Comparison of ENCODE assay signal across 9 cellular contexts in genomic region chr2:45691152-45691551, GRCh38. TPM values are rescaled to one million over a fixed set of nuclear protein-coding genes. Genes with fewer than 3 reads are reported as not detected.
DNase-seq lines count a peak whose midpoint lies in the region; ATAC-seq and TF ChIP-seq lines count a peak whose summit lies in the region.
"Had no signal": no experiment of that assay in that cellular context is flagged by ENCODE, and none has a peak within 500 bp of the region (broad histone marks: within the 10 kb centered on the region; RNA-seq: fewer than 3 reads in every experiment).

No MANE protein-coding gene starts in this region.

- H3K4me3 ChIP-seq in OCI-LY1 (ENCODE audit: low read depth, low read length, poor library complexity, severe bottlenecking) = peak overlapping the region; percentile 10
- peak overlapping the region; percentile 17 to 44 (median 18) for H3K4me3 ChIP-seq in skeletal muscle tissue (ENCODE audit: low read length in 3 of 3)
- no peak overlapping the region for H3K4me3 ChIP-seq in effector memory CD4-positive, alpha-beta T cell (ENCODE audit: insufficient read depth, low read depth, low read length, poor library complexity, severe bottlenecking)

- H3K9ac ChIP-seq in OCI-LY1 (ENCODE audit: low read length) = peak overlapping the region; percentile 36
- peak overlapping the region; percentile 62 to 69 (median 65) for H3K9ac ChIP-seq in skeletal muscle tissue (ENCODE audit: low read depth in 1 of 3, low read length in 3 of 3)

- no peaks in the 10 kb centered on the region for H4K20me1 ChIP-seq in OCI-LY1 (ENCODE audit: insufficient read depth, low read length)

- H3K9me2 ChIP-seq in OCI-LY1 (ENCODE audit: low read depth, low read length) = no peaks in the 10 kb centered on the region

- peaks cover 58% of the 10 kb centered on the region for H3K79me2 ChIP-seq in OCI-LY1 (ENCODE audit: insufficient read depth, low read length)

- peak overlapping the region; percentile 60 for H3K4me2 ChIP-seq in OCI-LY1 (ENCODE audit: low read length)

- no peaks in the 10 kb centered on the region for H3F3A ChIP-seq in OCI-LY1 (ENCODE audit: insufficient read depth, low read length)

- ATAC-seq in GM19025 (IDR thresholded peaks at IDR 0.05; ENCODE audit: low read depth, unreplicated experiment) (peak; percentile 64), HG02763 (IDR thresholded peaks at IDR 0.05; ENCODE audit: unreplicated experiment) (peak; percentile 37)

- no peak overlapping the region for H2AFZ ChIP-seq in OCI-LY1 (ENCODE audit: low read length)

- no peak for TF ChIP-seq CTCF in OCI-LY1 (IDR thresholded peaks at IDR 0.05; ENCODE audit: low read length)

- H3K4me1 ChIP-seq in OCI-LY1 (ENCODE audit: insufficient read depth, low read length, severe bottlenecking) (peaks cover 71% of the 10 kb centered on the region), skeletal muscle tissue (ENCODE audit: control insufficient read depth in 3 of 3, insufficient read depth in 3 of 3, low read length in 3 of 3) (peaks cover 18 to 30% (median 18%) of the 10 kb centered on the region in 3 donors)
- H3K4me1 ChIP-seq in effector memory CD4-positive, alpha-beta T cell (ENCODE audit: control insufficient read depth, insufficient read depth, low read length, poor library complexity, severe bottlenecking) = no peaks in the 10 kb centered on the region

- H3K27me3 ChIP-seq in OCI-LY1 (ENCODE audit: insufficient read depth, low read length) = no peaks in the 10 kb centered on the region
- no peaks in the 10 kb centered on the region for H3K27me3 ChIP-seq in skeletal muscle tissue (ENCODE audit: control insufficient read depth in 3 of 3, insufficient read depth in 3 of 3, low read length in 3 of 3)
- H3K27me3 ChIP-seq in effector memory CD4-positive, alpha-beta T cell (replicated peaks; ENCODE audit: control insufficient read depth, insufficient read depth, low read length, poor library complexity, severe bottlenecking) = no peaks in the 10 kb centered on the region

- peak overlapping the region; percentile 88 for H3K27ac ChIP-seq in OCI-LY1 (ENCODE audit: low read depth, low read length, poor library complexity, severe bottlenecking)
- H3K27ac ChIP-seq in skeletal muscle tissue (ENCODE audit: low read depth, low read length) = peak overlapping the region; percentile 83
- no peak overlapping the region for H3K27ac ChIP-seq in effector memory CD4-positive, alpha-beta T cell (ENCODE audit: insufficient read depth, low read length, poor library complexity, severe bottlenecking)

- no peaks in the 10 kb centered on the region for H3K36me3 ChIP-seq in OCI-LY1 (ENCODE audit: insufficient read depth, low read length)
- H3K36me3 ChIP-seq in skeletal muscle tissue (ENCODE audit: control insufficient read depth in 3 of 3, insufficient read depth in 3 of 3, low read length in 3 of 3) = no peaks in the 10 kb centered on the region
- no peaks in the 10 kb centered on the region for H3K36me3 ChIP-seq in effector memory CD4-positive, alpha-beta T cell (ENCODE audit: control insufficient read depth, insufficient read depth, low read length)

- no peak for DNase-seq in effector memory CD4-positive, alpha-beta T cell
- no peak for DNase-seq in NCI-H2196 treated with DMSO at 0.1 percent for 48 hours (lab: John Stamatoyannopoulos, UW; ENCODE audit: unreplicated experiment)
- DNase-seq in stimulated activated CD4-positive, alpha-beta T cell treated with anti-CD3 and anti-CD28 coated beads, Interleukin-4, amount 100 ng/mL, for 24 hours = no peak
- DNase-seq: activated CD4-positive, alpha-beta memory T cell treated with anti-CD3 and anti-CD28 coated beads for 36 hours; SHP77 treated with DMSO at 0.1 percent for 48 hours had no signal

- no peaks in the 10 kb centered on the region for H3K9me3 ChIP-seq in OCI-LY1 (ENCODE audit: low read length)
- no peaks in the 10 kb centered on the region for H3K9me3 ChIP-seq in skeletal muscle tissue (ENCODE audit: control insufficient read depth in 3 of 3, low read length in 3 of 3)
- H3K9me3 ChIP-seq in effector memory CD4-positive, alpha-beta T cell (ENCODE audit: control insufficient read depth, low read length) = no peaks in the 10 kb centered on the region

RNA-seq across cellular contexts. Expression of gene PRKCE, which starts 39.7 kb away (rescaled TPM):
- 9.4 TPM for total RNA-seq in skeletal muscle tissue
